In the genomic region with DNA sequence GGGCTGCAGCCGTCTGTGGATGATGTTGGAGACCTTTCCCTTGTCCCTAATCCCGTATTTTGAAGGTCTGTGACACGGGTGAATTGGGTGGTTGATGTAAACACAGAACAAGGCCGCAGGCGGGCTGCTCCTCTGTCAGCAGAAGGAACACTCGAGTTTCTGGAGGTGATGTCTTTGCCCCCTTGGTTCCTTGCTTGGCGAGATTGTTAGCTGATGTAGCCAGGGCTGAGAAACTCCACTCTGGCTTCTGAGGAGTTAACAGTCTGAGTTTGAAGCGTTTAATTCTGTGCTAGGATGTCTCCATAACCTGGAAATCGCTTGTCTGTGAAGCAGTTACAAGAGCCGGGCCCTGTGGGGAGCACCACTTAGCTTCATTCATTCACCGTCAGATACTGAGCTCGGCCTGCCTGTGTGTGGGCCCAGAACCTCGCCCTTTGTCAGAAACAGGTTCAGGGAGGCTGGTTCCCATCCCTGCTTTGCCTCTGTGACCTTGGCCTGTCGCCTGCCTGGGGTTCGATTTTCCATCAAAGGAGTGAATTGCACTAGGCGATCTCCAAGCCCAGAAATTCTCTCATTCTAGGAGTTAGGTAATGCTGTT, we compare ENCODE assay signal across 8 cellular contexts. TPM values are rescaled to one million over a fixed set of nuclear protein-coding genes. Genes with fewer than 3 reads are reported as not detected.
DNase-seq lines count a peak whose midpoint lies in the region; ATAC-seq and TF ChIP-seq lines count a peak whose summit lies in the region.

No MANE protein-coding gene starts in this region.

- peak overlapping the region; percentile 92 for H3K27ac Mint-ChIP-seq in activated naive CD4-positive, alpha-beta T cell treated with anti-CD3 and anti-CD28 coated beads, Interleukin-2, amount 10 ng/mL, durations not matched to agents 7 days and 5 days

- TF ChIP-seq RAD21 in HCT116 (IDR thresholded peaks at IDR 0.05; ENCODE audit: low read depth): no peak

- TF ChIP-seq POLR2A in HCT116 (IDR thresholded peaks at IDR 0.05; ENCODE audit: borderline replicate concordance, extremely low read depth, insufficient read depth, insufficient read length): no peak

- DNase-seq in HCT116 (ENCODE audit: low read depth, low spot score): no peak
- peak; percentile 50 for DNase-seq in activated naive CD4-positive, alpha-beta T cell treated with anti-CD3 and anti-CD28 coated beads, Interleukin-2, amount 10 ng/mL, durations not matched to agents 7 days and 5 days
- DNase-seq in left cardiac atrium: peak; percentile 17
- peak; percentile 41 for DNase-seq in putamen (ENCODE audit: low spot score)
- DNase-seq in DMS79 (lab: John Stamatoyannopoulos, UW): no peak

- ATAC-seq in HCT116: no peak
- ATAC-seq in left cardiac atrium: no peak
- no peak for ATAC-seq in GM18873 (IDR thresholded peaks at IDR 0.05; ENCODE audit: low FRiP score, unreplicated experiment)
- ATAC-seq in activated CD4-positive, CD25-positive, alpha-beta regulatory T cell treated with anti-CD3 and anti-CD28 coated beads, Interleukin-2, amount 50 U/mL, for 24 hours: no peak

- H3K4me1 Mint-ChIP-seq in activated naive CD4-positive, alpha-beta T cell treated with anti-CD3 and anti-CD28 coated beads, Interleukin-2, amount 10 ng/mL, durations not matched to agents 7 days and 5 days: peaks cover 32% of the 10 kb centered on the region

- H3K9me3 Mint-ChIP-seq in activated naive CD4-positive, alpha-beta T cell treated with anti-CD3 and anti-CD28 coated beads, Interleukin-2, amount 10 ng/mL, durations not matched to agents 7 days and 5 days: no peaks in the 10 kb centered on the region

- no peak overlapping the region for H2AFZ ChIP-seq in ACC112 (ENCODE audit: low read length, unreplicated experiment)
- H2AFZ ChIP-seq in HCT116 (ENCODE audit: low read depth, low read length, poor library complexity, severe bottlenecking): no peak overlapping the region

- H4K20me1 ChIP-seq in HCT116 (ENCODE audit: insufficient read depth): peaks cover 3% of the 10 kb centered on the region; the same call in 1 of the 2 replicates

- RAD21 ChIA-PET in HCT116 (lab: Charles Lee; ENCODE audit: low non-redundant PET in 1 of 2, low total read pairs in 2 of 2, uncharacterized antibody in 2 of 2, unreplicated experiment in 2 of 2): no interaction called here

- POLR2A ChIA-PET in HCT116 (lab: Charles Lee): interaction anchor here (0.6 kb wide), 1 partner anchor 18 kb away, joined by 3 read pairs; no protein-coding TSS in a partner anchor

- H3K4me1 ChIP-seq in ACC112 (ENCODE audit: control insufficient read depth, insufficient read depth, low read length, unreplicated experiment) (peaks cover 28% of the 10 kb centered on the region), HCT116 (ENCODE audit: control insufficient read depth in 1 of 2, insufficient read depth in 2 of 2, low read length in 2 of 2) (peaks cover 11 to 20% of the 10 kb centered on the region in 2 experiments)

- H3K4me3 ChIP-seq in ACC112 (ENCODE audit: low read depth, low read length) (peak overlapping the region; percentile 93), HCT116 (replicated peaks in 1 of 2; ENCODE audit: low read depth in 1 of 2, low read length in 2 of 2) (peak overlapping the region; percentile 62 to 96)

- H3K9ac ChIP-seq in HCT116 (ENCODE audit: low read length): peak overlapping the region; percentile 87

- peak overlapping the region; percentile 97 for H3K4me2 ChIP-seq in HCT116 (ENCODE audit: low read length)

- H3K27ac ChIP-seq in ACC112 (ENCODE audit: low read depth, low read length) (peak overlapping the region; percentile 4), HCT116 (ENCODE audit: low read depth, low read length) (peak overlapping the region; percentile 27; the same call in 1 of the 2 replicates)

- intact Hi-C loops in HCT116 (cut with micrococcal nuclease) (no loop called here), left cardiac atrium (cut with DNase I) (no loop called here)

- CTCF ChIA-PET in HCT116 (lab: Charles Lee): interaction anchor here (1.2 kb wide), 1 partner anchor 16 kb away, joined by 6 read pairs; no protein-coding TSS in a partner anchor
- CTCF ChIA-PET in activated naive CD4-positive, alpha-beta T cell treated with anti-CD3 and anti-CD28 coated beads, Interleukin-2, amount 10 ng/mL, durations not matched to agents 7 days and 5 days (lab: Charles Lee): interaction anchor here (0.7 to 2.1 kb wide), 6 partner anchors 10 to 347 kb away, joined by 3 to 6 read pairs (median 3); a partner anchor contains a TSS

- no peaks in the 10 kb centered on the region for H3K9me2 ChIP-seq in HCT116 (ENCODE audit: insufficient read depth)

- H3K27me3 Mint-ChIP-seq in activated naive CD4-positive, alpha-beta T cell treated with anti-CD3 and anti-CD28 coated beads, Interleukin-2, amount 10 ng/mL, durations not matched to agents 7 days and 5 days: peaks cover 5% of the 10 kb centered on the region

- no peaks in the 10 kb centered on the region for H3K9me3 ChIP-seq in HCT116 (ENCODE audit: control insufficient read depth in 1 of 2, insufficient read depth in 1 of 2, low read depth in 1 of 2, low read length in 2 of 2)

- H3K79me2 ChIP-seq in ACC112 (ENCODE audit: control insufficient read depth, insufficient read depth, low read length, unreplicated experiment): peaks cover 65% of the 10 kb centered on the region
- peaks cover 59% of the 10 kb centered on the region for H3K79me2 ChIP-seq in HCT116 (ENCODE audit: insufficient read depth, low read length)

- no peaks in the 10 kb centered on the region for H3K27me3 ChIP-seq in ACC112 (ENCODE audit: insufficient read depth, low read length)
- no peaks in the 10 kb centered on the region for H3K27me3 ChIP-seq in HCT116 (ENCODE audit: insufficient read depth, low read length)

- BruUV-seq in HCT116 (replicated peaks; lab: Mats Ljungman, UMichigan): no TSS peak

- H3K36me3 Mint-ChIP-seq in activated naive CD4-positive, alpha-beta T cell treated with anti-CD3 and anti-CD28 coated beads, Interleukin-2, amount 10 ng/mL, durations not matched to agents 7 days and 5 days: peaks cover 16% of the 10 kb centered on the region

- no peak for TF ChIP-seq CTCF in HCT116 (IDR thresholded peaks at IDR 0.05 in 2 of 3, conservative IDR thresholded peaks at IDR 0.05 in 1 of 3; ENCODE audit: borderline replicate concordance in 1 of 3, insufficient read depth in 1 of 3, low read depth in 2 of 3, low read length in 2 of 3)

- H3K36me3 ChIP-seq in ACC112 (ENCODE audit: insufficient read depth, low read length) (no peaks in the 10 kb centered on the region), HCT116 (ENCODE audit: control insufficient read depth in 1 of 2, insufficient read depth in 2 of 2, low read length in 2 of 2) (peaks cover 3 to 4% of the 10 kb centered on the region in 2 experiments; a peak in 1 of 4 replicates)

- H3K4me3 Mint-ChIP-seq in activated naive CD4-positive, alpha-beta T cell treated with anti-CD3 and anti-CD28 coated beads, Interleukin-2, amount 10 ng/mL, durations not matched to agents 7 days and 5 days: peak overlapping the region; percentile 87

TF ChIP-seq in HCT116, 20 proteins besides CTCF, POLR2A, EP300 and RAD21 (continues in another document):
- TF ChIP-seq, protein P1, sequence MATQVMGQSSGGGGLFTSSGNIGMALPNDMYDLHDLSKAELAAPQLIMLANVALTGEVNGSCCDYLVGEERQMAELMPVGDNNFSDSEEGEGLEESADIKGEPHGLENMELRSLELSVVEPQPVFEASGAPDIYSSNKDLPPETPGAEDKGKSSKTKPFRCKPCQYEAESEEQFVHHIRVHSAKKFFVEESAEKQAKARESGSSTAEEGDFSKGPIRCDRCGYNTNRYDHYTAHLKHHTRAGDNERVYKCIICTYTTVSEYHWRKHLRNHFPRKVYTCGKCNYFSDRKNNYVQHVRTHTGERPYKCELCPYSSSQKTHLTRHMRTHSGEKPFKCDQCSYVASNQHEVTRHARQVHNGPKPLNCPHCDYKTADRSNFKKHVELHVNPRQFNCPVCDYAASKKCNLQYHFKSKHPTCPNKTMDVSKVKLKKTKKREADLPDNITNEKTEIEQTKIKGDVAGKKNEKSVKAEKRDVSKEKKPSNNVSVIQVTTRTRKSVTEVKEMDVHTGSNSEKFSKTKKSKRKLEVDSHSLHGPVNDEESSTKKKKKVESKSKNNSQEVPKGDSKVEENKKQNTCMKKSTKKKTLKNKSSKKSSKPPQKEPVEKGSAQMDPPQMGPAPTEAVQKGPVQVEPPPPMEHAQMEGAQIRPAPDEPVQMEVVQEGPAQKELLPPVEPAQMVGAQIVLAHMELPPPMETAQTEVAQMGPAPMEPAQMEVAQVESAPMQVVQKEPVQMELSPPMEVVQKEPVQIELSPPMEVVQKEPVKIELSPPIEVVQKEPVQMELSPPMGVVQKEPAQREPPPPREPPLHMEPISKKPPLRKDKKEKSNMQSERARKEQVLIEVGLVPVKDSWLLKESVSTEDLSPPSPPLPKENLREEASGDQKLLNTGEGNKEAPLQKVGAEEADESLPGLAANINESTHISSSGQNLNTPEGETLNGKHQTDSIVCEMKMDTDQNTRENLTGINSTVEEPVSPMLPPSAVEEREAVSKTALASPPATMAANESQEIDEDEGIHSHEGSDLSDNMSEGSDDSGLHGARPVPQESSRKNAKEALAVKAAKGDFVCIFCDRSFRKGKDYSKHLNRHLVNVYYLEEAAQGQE (IDR thresholded peaks at IDR 0.05; ENCODE audit: low read depth): no peak
- no peak for TF ChIP-seq EZH2phosphoT487 (IDR thresholded peaks at IDR 0.05; ENCODE audit: borderline replicate concordance)
- no peak for TF ChIP-seq ZFX (IDR thresholded peaks at IDR 0.05)
- TF ChIP-seq, protein P2, sequence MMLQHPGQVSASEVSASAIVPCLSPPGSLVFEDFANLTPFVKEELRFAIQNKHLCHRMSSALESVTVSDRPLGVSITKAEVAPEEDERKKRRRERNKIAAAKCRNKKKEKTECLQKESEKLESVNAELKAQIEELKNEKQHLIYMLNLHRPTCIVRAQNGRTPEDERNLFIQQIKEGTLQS (IDR thresholded peaks at IDR 0.05): no peak
- no peak for TF ChIP-seq ELF1 (IDR thresholded peaks at IDR 0.05; ENCODE audit: borderline replicate concordance, low read depth)
- TF ChIP-seq JUND (IDR thresholded peaks at IDR 0.05): no peak
- TF ChIP-seq FOSL1 (IDR thresholded peaks at IDR 0.05; ENCODE audit: low read depth): no peak
- no peak for TF ChIP-seq CBX3 (IDR thresholded peaks at IDR 0.05; ENCODE audit: low read depth)
- no peak for TF ChIP-seq ZNF274 (IDR thresholded peaks at IDR 0.05; ENCODE audit: low read depth, low read length)

RNA-seq across cellular contexts. Expression of a gene that starts 1.3 kb away (rescaled TPM):
- total RNA-seq in HCT116 (2021; ENCODE audit: unreplicated experiment) (75.3 TPM), left cardiac atrium (10 to 100 TPM; 60.9 to 70.4 TPM)
- polyA plus RNA-seq in HCT116 (2012): 45.1 and 64.0 TPM in 2 replicates

RNA-seq across cellular contexts. Expression of a gene that starts 29.2 kb away (rescaled TPM):
- 113 TPM for total RNA-seq in HCT116 (2021; ENCODE audit: unreplicated experiment)
- 40.3 and 46.9 TPM in 2 replicates for polyA plus RNA-seq in HCT116 (2012)
- 10 to 100 TPM; 29.1 to 35.3 TPM for total RNA-seq in left cardiac atrium

Comparison
In these comparisons a context has a peak if more than half of its experiments do, and no peak if none do; other contexts are left out.
1. DNase-seq: peak in activated naive CD4-positive, alpha-beta T cell treated with anti-CD3 and anti-CD28 coated beads, Interleukin-2, amount 10 ng/mL, durations not matched to agents 7 days and 5 days (single experiment), left cardiac atrium (single experiment) and putamen (single experiment); none in HCT116 (single experiment) and DMS79 (single experiment).